18 cellular contexts compared by ENCODE assay signal in the genomic region with DNA sequence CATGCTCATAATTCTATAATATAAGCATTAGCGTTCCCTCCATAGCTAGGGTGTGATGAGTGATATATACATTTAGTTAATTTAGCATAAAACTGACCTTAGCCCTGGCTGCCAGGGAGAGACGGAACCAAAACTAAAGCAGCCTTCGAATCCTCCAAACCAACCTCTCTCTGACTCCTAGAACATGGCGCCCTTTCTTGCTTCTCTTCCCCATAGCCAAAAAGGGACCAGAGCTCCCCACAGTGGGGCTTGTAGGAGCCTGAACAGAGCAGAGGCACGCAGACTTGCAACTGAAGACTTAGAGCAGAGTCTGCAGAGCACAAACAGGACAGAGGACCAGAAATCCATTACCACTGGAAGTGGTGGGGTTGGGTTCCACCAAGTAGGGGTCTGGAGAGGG. TPM values are rescaled to one million over a fixed set of nuclear protein-coding genes. Genes with fewer than 3 reads are reported as not detected.
A peak's percentile ranks its signal among the peaks of the same experiment; 100 is the strongest.
DNase-seq lines count a peak whose midpoint lies in the region; ATAC-seq and TF ChIP-seq lines count a peak whose summit lies in the region.
"Had no signal": no experiment of that assay in that cellular context is flagged by ENCODE, and none has a peak within 500 bp of the region (broad histone marks: within the 10 kb centered on the region; RNA-seq: fewer than 3 reads in every experiment).

No MANE protein-coding gene starts in this region.

- RAD21 ChIA-PET in HCT116 (lab: Charles Lee; ENCODE audit: low non-redundant PET in 1 of 2, low total read pairs in 2 of 2, uncharacterized antibody in 2 of 2, unreplicated experiment in 2 of 2): no interaction called here

- H4K20me1 ChIP-seq in HCT116 (ENCODE audit: insufficient read depth): 0 out of 2 replicates have a peak, but pooled peaks cover 3% of the 10 kb centered on the region

- no TSS peak for BruUV-seq in HCT116 (replicated peaks; lab: Mats Ljungman, UMichigan)

- ATAC-seq in HCT116 (no peak), left lobe of liver (peak; percentile 23), GM18520 (IDR thresholded peaks at IDR 0.05; ENCODE audit: unreplicated experiment) (no peak)
- ATAC-seq: Right ventricle myocardium inferior, T-cell had no signal

- TF ChIP-seq POLR2A in HCT116 (IDR thresholded peaks at IDR 0.05; ENCODE audit: borderline replicate concordance, extremely low read depth, insufficient read depth, insufficient read length): no peak

- in situ Hi-C loops in SK-MEL-5 (cut with HindIII; ENCODE audit: low pct_unique_long_range_greater_than_20kb, low sequenced_read_pairs): loop anchor here (10.0 kb wide), 1 partner anchor 483 kb away; no protein-coding TSS in a partner anchor

- H3K4me1 ChIP-seq in HCT116 (ENCODE audit: control insufficient read depth in 1 of 2, insufficient read depth in 2 of 2, low read length in 2 of 2): no peaks in the 10 kb centered on the region

- no peak overlapping the region for H3K4me2 ChIP-seq in HCT116 (ENCODE audit: low read length)

- DNase-seq in HCT116 (ENCODE audit: low read depth, low spot score) (no peak), M059J (ENCODE audit: low read depth) (peak; percentile 23), SK-MEL-5 (ENCODE audit: low read depth, low spot score) (peak; percentile 53), left lobe of liver (ENCODE audit: low spot score) (no peak), middle frontal gyrus (ENCODE audit: extremely low spot score, low spot score) (no peak), cerebellar cortex (ENCODE audit: low spot score) (no peak)
- DNase-seq: ACHN, DMS79 treated with DMSO at 0.1 percent for 48 hours, Karpas-422, MG63, NCI-H1105 treated with DMSO at 0.1 percent for 48 hours, NCI-H1694, NCI-H2081 treated with DMSO at 0.1 percent for 48 hours, NCI-H774, T-cell had no signal

- peak; percentile 43 for TF ChIP-seq RAD21 in HCT116 (IDR thresholded peaks at IDR 0.05; ENCODE audit: low read depth)

- CTCF ChIA-PET in HCT116 (lab: Charles Lee): no interaction called here

- no peaks in the 10 kb centered on the region for H3K27me3 ChIP-seq in HCT116 (ENCODE audit: insufficient read depth, low read length)
- H3K27me3 ChIP-seq: MG63 had no signal

- no peaks in the 10 kb centered on the region for H3K36me3 ChIP-seq in HCT116 (ENCODE audit: control insufficient read depth in 1 of 2, insufficient read depth in 2 of 2, low read length in 2 of 2)
- H3K36me3 ChIP-seq: MG63 had no signal

- H3K79me2 ChIP-seq in HCT116 (ENCODE audit: insufficient read depth, low read length): no peaks in the 10 kb centered on the region

- intact Hi-C loops in HCT116 (cut with micrococcal nuclease): no loop called here

- H3K9me2 ChIP-seq in HCT116 (ENCODE audit: insufficient read depth): no peaks in the 10 kb centered on the region

- H3K9ac ChIP-seq in HCT116 (ENCODE audit: low read length): no peak overlapping the region

- no peak overlapping the region for H3K4me3 ChIP-seq in HCT116 (replicated peaks in 1 of 2; ENCODE audit: low read depth in 1 of 2, low read length in 2 of 2)
- H3K4me3 ChIP-seq: MG63 had no signal

- H3K27ac ChIP-seq in HCT116 (ENCODE audit: low read depth, low read length): no peak overlapping the region
- H3K27ac ChIP-seq: C4-2B had no signal

- POLR2A ChIA-PET in HCT116 (lab: Charles Lee): no interaction called here

- TF ChIP-seq CTCF in HCT116 (IDR thresholded peaks at IDR 0.05 in 2 of 3, conservative IDR thresholded peaks at IDR 0.05 in 1 of 3; ENCODE audit: borderline replicate concordance in 1 of 3, insufficient read depth in 1 of 3, low read depth in 2 of 3, low read length in 2 of 3): 0 out of 6 replicates have a peak, but pooled peaks of 1 of the 3 experiments have one; percentile 12

- H3K9me3 ChIP-seq in HCT116 (ENCODE audit: control insufficient read depth in 1 of 2, insufficient read depth in 1 of 2, low read depth in 1 of 2, low read length in 2 of 2): no peaks in the 10 kb centered on the region

- H2AFZ ChIP-seq in HCT116 (ENCODE audit: low read depth, low read length, poor library complexity, severe bottlenecking): no peak overlapping the region

TF ChIP-seq in HCT116, 20 proteins besides CTCF, POLR2A, EP300 and RAD21:
- TF ChIP-seq CEBPB (IDR thresholded peaks at IDR 0.05; ENCODE audit: low read depth): no peak

RNA-seq across cellular contexts. Expression of a gene that starts 17.7 kb away (rescaled TPM):
- total RNA-seq in HCT116 (2021; ENCODE audit: unreplicated experiment): 61.3 TPM
- polyA plus RNA-seq in HCT116 (2012): 105 and 134 TPM in 2 replicates
- total RNA-seq in M059J (2014; rRNA removed; shearing (Covaris generic)): 49.0 and 84.1 TPM in 2 replicates
- 46.1 and 47.5 TPM in 2 replicates for total RNA-seq in SK-MEL-5 (2014; rRNA removed; shearing (Covaris generic))
- 46.5 and 70.0 TPM in 2 replicates for polyA plus RNA-seq in SK-MEL-5 (2015; cell fraction: cytosol; rRNA removed)
- 63.0 and 96.7 TPM in 2 replicates for polyA plus RNA-seq in SK-MEL-5 (2015; cell fraction: nucleus; rRNA removed)
- total RNA-seq in left lobe of liver: 48.7 TPM

Comparison
In these comparisons a context has a peak if more than half of its experiments do, and no peak if none do; other contexts are left out.
1. DNase-seq: peak in M059J (single experiment) and SK-MEL-5 (single experiment); none in HCT116 (single experiment), left lobe of liver (single experiment), middle frontal gyrus (single experiment) and cerebellar cortex (single experiment).